Comparison of ENCODE assay signal across 23 cellular contexts in genomic region chr11:4643084-4643483, GRCh38. TPM values are rescaled to one million over a fixed set of nuclear protein-coding genes. Genes with fewer than 3 reads are reported as not detected.
A peak's percentile ranks its signal among the peaks of the same experiment; 100 is the strongest.
DNase-seq lines count a peak whose midpoint lies in the region; ATAC-seq, FAIRE-seq and TF ChIP-seq lines count a peak whose summit lies in the region.
"Had no signal": no experiment of that assay in that cellular context is flagged by ENCODE, and none has a peak within 500 bp of the region (broad histone marks: within the 10 kb centered on the region; RNA-seq: fewer than 3 reads in every experiment).

No MANE protein-coding gene starts in this region.

- H3K27me3 ChIP-seq in heart right ventricle, result no peaks in the 10 kb centered on the region
- no peaks in the 10 kb centered on the region for H3K27me3 ChIP-seq in psoas muscle (ENCODE audit: insufficient read depth in 3 of 3, low read length in 2 of 3)
- H3K27me3 ChIP-seq: BLaER1 had no signal

- H3K36me3 ChIP-seq in heart right ventricle (no peaks in the 10 kb centered on the region), psoas muscle (ENCODE audit: insufficient read depth in 1 of 2, low read depth in 1 of 2) (no peaks in the 10 kb centered on the region)
- H3K36me3 ChIP-seq: BLaER1 had no signal

- peak overlapping the region in 6 of 10 donors; percentile 34 to 58 (median 51) for H3K4me3 ChIP-seq in heart right ventricle
- H3K4me3 ChIP-seq in psoas muscle, result peak overlapping the region; percentile 43
- H3K4me3 ChIP-seq: BLaER1, GM23338, SK-N-MC had no signal

- H3K9me3 ChIP-seq in heart right ventricle (no peaks in the 10 kb centered on the region), psoas muscle (no peaks in the 10 kb centered on the region)
- H3K9me3 ChIP-seq: BLaER1 had no signal

- intact Hi-C loops in Right ventricle myocardium superior (cut with DNase I), result no loop called here
- intact Hi-C loops in cardiac septum (cut with DNase I), result loop anchor here (2.0 kb wide), 1 partner anchor 32 kb away; no protein-coding TSS in a partner anchor
- intact Hi-C loops in heart right ventricle (cut with DNase I), result loop anchor here in 1 of 10 donors (10.0 kb wide), 1 partner anchor 458 kb away; no protein-coding TSS in a partner anchor
- intact Hi-C loops in psoas muscle (cut with DNase I), result no loop called here

- 18 to 30% methylated on average over 5 of the region's 5 CpGs for WGBS in heart right ventricle, 2 donors
- 16 to 27% (median 18%) methylated on average over 5 of the region's 5 CpGs for WGBS in psoas muscle, 3 donors

- ATAC-seq in Right ventricle myocardium superior (ENCODE audit: poor library complexity) (peak; percentile 42), heart right ventricle (peak; percentile 62 to 90 (median 78)), psoas muscle (peak in 2 of 4 donors; percentile 38 to 58)
- ATAC-seq: CD8-positive, alpha-beta T cell; GM23338; PC-3 had no signal

- peak overlapping the region in 9 of 10 donors; percentile 64 to 91 (median 82) for H3K27ac ChIP-seq in heart right ventricle
- peak overlapping the region; percentile 53 for H3K27ac ChIP-seq in psoas muscle
- H3K27ac ChIP-seq: BLaER1, HL-60, SK-N-MC had no signal

- peaks cover 4 to 59% (median 38%) of the 10 kb centered on the region in 9 donors for H3K4me1 ChIP-seq in heart right ventricle
- H3K4me1 ChIP-seq in psoas muscle, result peaks cover 10% of the 10 kb centered on the region

- peak; percentile 46 for DNase-seq in Right ventricle myocardium superior
- no peak for DNase-seq in cardiac septum (ENCODE audit: low spot score)
- DNase-seq in heart right ventricle, result peak; percentile 40 to 85
- DNase-seq in psoas muscle, result no peak
- DNase-seq in NCI-H146 treated with DMSO at 0.1 percent for 48 hours (lab: John Stamatoyannopoulos, UW; ENCODE audit: unreplicated experiment), result no peak
- DNase-seq in mucosa of gallbladder (ENCODE audit: low spot score), result no peak
- DNase-seq in GM19239 (ENCODE audit: insufficient read length, low spot score), result no peak
- no peak for DNase-seq in LoVo (ENCODE audit: low spot score)
- DNase-seq: 8988T; CD8-positive, alpha-beta T cell; DMS79; MV-4-11; NCI-H1417 treated with DMSO at 0.1 percent for 48 hours; NCI-H2081 treated with DMSO at 0.1 percent for 48 hours; NCI-H510A; NCI-H774; PC-3 had no signal

- TF ChIP-seq CTCF in heart right ventricle (IDR thresholded peaks at IDR 0.05) (no peak), psoas muscle (IDR thresholded peaks at IDR 0.05) (no peak)

- FAIRE-seq in GM19239 (lab: Jason Lieb, UNC), result no peak
- FAIRE-seq: G401.6, HTR-8/SVneo had no signal

RNA-seq across cellular contexts. Expression of gene OR51E1, which starts 0.7 kb away (rescaled TPM):
- total RNA-seq in Right ventricle myocardium superior, result 1.4 TPM
- total RNA-seq in cardiac septum, result 1.00 TPM
- 1 to 10 TPM in 9 of 10 donors, under 1 TPM in 1; 0.68 to 3.4 (median 1.6) TPM for total RNA-seq in heart right ventricle
- 1 to 10 TPM; 2.3 to 2.6 TPM for polyA plus RNA-seq in heart right ventricle
- total RNA-seq in psoas muscle, result 1 to 10 TPM in 1 of 4 donors, under 1 TPM in 3; 0.61 to 2.1 (median 0.70) TPM
- polyA plus RNA-seq in psoas muscle, result 1 to 10 TPM in 1 of 3 donors, under 1 TPM in 2; 0.77 to 1.3 (median 0.94) TPM
- 0.37 TPM for total RNA-seq in mucosa of gallbladder
- total RNA-seq: CD8-positive, alpha-beta T cell; GM23338; PC-3 had no signal
- polyA plus RNA-seq: GM23338 had no signal

RNA-seq across cellular contexts. Expression of gene OR51D1, which starts 5.8 kb away (rescaled TPM):
- total RNA-seq in Right ventricle myocardium superior (not detected), cardiac septum (not detected), heart right ventricle (not detected), psoas muscle (not detected), mucosa of gallbladder (not detected)
- polyA plus RNA-seq in heart right ventricle (not detected), psoas muscle (not detected)
- total RNA-seq: CD8-positive, alpha-beta T cell; GM23338; PC-3 had no signal
- polyA plus RNA-seq: GM23338 had no signal

RNA-seq across cellular contexts. Expression of gene TRIM68, which starts 35.1 kb away (rescaled TPM):
- 11.0 TPM for total RNA-seq in Right ventricle myocardium superior
- total RNA-seq in cardiac septum, result 7.8 TPM
- total RNA-seq in heart right ventricle, result 10 to 100 TPM in 6 of 10 donors, 1 to 10 TPM in 4; 6.4 to 12.8 (median 10.5) TPM
- polyA plus RNA-seq in heart right ventricle, result 1 to 10 TPM; 3.5 to 5.3 TPM
- 10 to 100 TPM in 1 of 4 donors, 1 to 10 TPM in 3; 4.9 to 11.0 (median 7.1) TPM for total RNA-seq in psoas muscle
- 10 to 100 TPM in 1 of 3 donors, 1 to 10 TPM in 2; 3.7 to 12.5 (median 4.2) TPM for polyA plus RNA-seq in psoas muscle
- 24.6 TPM for total RNA-seq in mucosa of gallbladder

RNA-seq across cellular contexts. Expression of gene OR52I1, which starts 49.2 kb away (rescaled TPM):
- total RNA-seq in Right ventricle myocardium superior (not detected), cardiac septum (not detected), heart right ventricle (not detected), psoas muscle (not detected), mucosa of gallbladder (not detected)
- polyA plus RNA-seq in heart right ventricle (not detected), psoas muscle (not detected)
- total RNA-seq: CD8-positive, alpha-beta T cell; GM23338; PC-3 had no signal
- polyA plus RNA-seq: GM23338 had no signal

RNA-seq across cellular contexts. Expression of gene OR51E2, which starts 54.6 kb away (rescaled TPM):
- total RNA-seq in Right ventricle myocardium superior (0.13 TPM), cardiac septum (not detected), heart right ventricle (under 1 TPM in 4 of 10 donors, not detected in 6; 0.12 to 0.25 (median 0.16) TPM), psoas muscle (under 1 TPM in 3 of 4 donors, not detected in 1; 0.10 to 0.19 (median 0.19) TPM), mucosa of gallbladder (0.63 TPM)
- polyA plus RNA-seq in heart right ventricle (under 1 TPM; 0.07 to 0.25 TPM), psoas muscle (under 1 TPM in 2 of 3 donors, not detected in 1; 0.21 to 0.23 TPM)
- total RNA-seq: CD8-positive, alpha-beta T cell; GM23338; PC-3 had no signal
- polyA plus RNA-seq: GM23338 had no signal

Comparison
In these comparisons a context has a peak if more than half of its experiments do, and no peak if none do; other contexts are left out.
1. DNase-seq: peak in Right ventricle myocardium superior (single experiment) and heart right ventricle (2 of 2); none in cardiac septum (single experiment), psoas muscle (0 of 2), NCI-H146 treated with DMSO at 0.1 percent for 48 hours (single experiment), mucosa of gallbladder (single experiment), GM19239 (single experiment) and LoVo (single experiment).